ENCODE assay signal across 20 cellular contexts in the genomic region with DNA sequence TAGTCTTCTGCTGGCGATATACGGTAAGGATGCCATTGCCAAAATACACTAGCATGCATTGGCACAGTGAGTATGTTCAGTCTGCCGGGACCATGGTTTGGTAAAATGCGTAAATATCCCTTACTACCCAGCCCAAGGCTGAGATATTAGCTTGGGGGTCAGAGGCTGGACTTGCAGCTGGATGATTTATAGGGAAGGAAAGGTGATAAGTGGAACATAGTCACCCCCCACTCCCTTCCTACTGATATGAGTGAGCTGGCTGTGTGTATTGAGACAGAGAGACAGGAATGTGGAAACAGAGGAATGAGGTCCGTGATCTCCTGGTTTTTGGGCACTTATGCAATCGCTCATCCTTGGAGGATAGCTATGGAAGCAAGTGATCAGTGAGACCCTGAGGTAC.
"Had no signal": no experiment of that assay in that cellular context is flagged by ENCODE, and none has a peak within 500 bp of the region (broad histone marks: within the 10 kb centered on the region; RNA-seq: fewer than 3 reads in every experiment).

No MANE protein-coding gene starts in this region.

- H3K9ac ChIP-seq: KMS-11 had no signal

- H3K36me3 ChIP-seq: adrenal gland, MG63, SJSA1 had no signal

- FAIRE-seq: RCC 7860 had no signal

- DNase-seq: activated CD4-positive, alpha-beta T cell treated with anti-CD3 and anti-CD28 coated beads for 1 hour; activated CD4-positive, alpha-beta T cell treated with anti-CD3 and anti-CD28 coated beads, Interleukin-2, amount 10 ng/mL, durations not matched to agents 24 days and 14 days; activated CD4-positive, alpha-beta T cell treated with anti-CD3 and anti-CD28 coated beads, Interleukin-2, amount 50 U/mL, for 48 hours; activated CD8-positive, alpha-beta memory T cell treated with anti-CD3 and anti-CD28 coated beads for 24 hours; activated effector memory CD4-positive, alpha-beta T cell treated with anti-CD3 and anti-CD28 coated beads, Interleukin-2, amount 50 U/mL, for 16 hours; activated naive CD4-positive, alpha-beta T cell treated with anti-CD3 and anti-CD28 coated beads, Interleukin-2, amount 10 ng/mL, durations not matched to agents 7 days and 5 days; activated naive CD8-positive, alpha-beta T cell treated with anti-CD3 and anti-CD28 coated beads, Interleukin-2, amount 10 ng/mL, durations not matched to agents 7 days and 5 days; activated T-cell treated with anti-CD3 and anti-CD28 coated beads, Interleukin-2, amount 50 U/mL, for 4 hours; adrenal gland; anterior cingulate cortex; MG63; MV-4-11; NCI-H1092 treated with DMSO at 0.1 percent for 48 hours; NCI-H1417 treated with DMSO at 0.1 percent for 48 hours; NCI-H1694; NCI-H2029; SHP77 had no signal

- H3K4me3 ChIP-seq: adrenal gland, MG63, SJSA1 had no signal

- H3K9me3 ChIP-seq: adrenal gland, MG63, SJSA1 had no signal

- H3K4me2 ChIP-seq: KMS-11 had no signal

- H3K4me1 ChIP-seq: adrenal gland, SJSA1 had no signal

- H3K27ac ChIP-seq: adrenal gland, KMS-11, SJSA1 had no signal

- H3K27me3 ChIP-seq: adrenal gland, MG63, SJSA1 had no signal
